22 cellular contexts compared by ENCODE assay signal in the genomic region with DNA sequence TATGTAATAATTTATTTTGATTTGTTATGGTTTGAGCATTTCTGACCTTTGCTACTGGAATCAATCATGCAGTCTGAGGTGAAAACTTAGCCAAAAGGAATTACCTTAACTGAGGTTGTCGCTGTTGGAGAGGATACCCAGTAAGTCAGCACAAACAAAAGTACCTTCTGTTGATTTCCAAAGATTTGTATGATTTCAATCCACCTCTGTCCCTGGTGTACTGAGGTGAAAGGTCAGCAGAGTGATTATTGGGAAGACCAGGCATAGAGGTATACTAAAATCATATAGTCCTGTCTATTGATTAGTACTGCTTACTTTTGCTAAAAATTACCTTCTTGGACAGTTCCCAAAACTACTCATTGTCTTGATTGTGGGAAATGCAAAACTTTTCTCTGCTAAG. TPM values are rescaled to one million over a fixed set of nuclear protein-coding genes. Genes with fewer than 3 reads are reported as not detected.
DNase-seq lines count a peak whose midpoint lies in the region; ATAC-seq and TF ChIP-seq lines count a peak whose summit lies in the region.
"Had no signal": no experiment of that assay in that cellular context is flagged by ENCODE, and none has a peak within 500 bp of the region (broad histone marks: within the 10 kb centered on the region; RNA-seq: fewer than 3 reads in every experiment).

No MANE protein-coding gene starts in this region.

- H3K9me3 ChIP-seq in RWPE2 (ENCODE audit: severe bottlenecking) = no peaks in the 10 kb centered on the region
- no peaks in the 10 kb centered on the region for H3K9me3 ChIP-seq in breast epithelium
- no peaks in the 10 kb centered on the region for H3K9me3 ChIP-seq in thoracic aorta
- H3K9me3 ChIP-seq: heart right ventricle, neutrophil, prostate gland, spleen had no signal

- H3K27me3 ChIP-seq in RWPE2 (ENCODE audit: insufficient read depth, poor library complexity, severe bottlenecking) (no peaks in the 10 kb centered on the region), breast epithelium (no peaks in the 10 kb centered on the region), thoracic aorta (replicated peaks; ENCODE audit: insufficient read depth) (no peaks in the 10 kb centered on the region)
- H3K27me3 ChIP-seq: heart right ventricle, neutrophil, spleen had no signal

- peaks cover 6% of the 10 kb centered on the region for H3K36me3 Mint-ChIP-seq in osteocyte (ENCODE audit: unreplicated experiment)
- H3K36me3 Mint-ChIP-seq: brain, naive B cell had no signal

- no peak for DNase-seq in RWPE2 (ENCODE audit: low spot score)
- DNase-seq in breast epithelium (ENCODE audit: low spot score in 2 of 2) = no peak
- no peak for DNase-seq in osteocyte (ENCODE audit: extremely low spot score, unreplicated experiment)
- no peak for DNase-seq in thoracic aorta (ENCODE audit: low spot score)
- DNase-seq in NK-92 treated with Interleukin-12 subunit alpha and Interleukin-12 subunit beta, amount 100 ng/mL, for 24 hours (lab: John Stamatoyannopoulos, UW) = no peak
- DNase-seq: activated CD4-positive, alpha-beta T cell treated with anti-CD3 and anti-CD28 coated beads for 48 hours; activated gamma-delta T cell; activated T-cell treated with anti-CD3 and anti-CD28 coated beads, Interleukin-2, amount 50 U/mL, for 1 hour; effector memory CD4-positive, alpha-beta T cell; heart right ventricle; kidney glomerular epithelial cell; mesenchymal stem cell; naive B cell; NCI-H510A; spleen had no signal

- H3K9me3 Mint-ChIP-seq in osteocyte (ENCODE audit: unreplicated experiment) = no peaks in the 10 kb centered on the region
- H3K9me3 Mint-ChIP-seq: brain; naive B cell; T-helper 2 cell treated with Interferon-gamma antibody and Interleukin-4, amounts not matched to agents 5 μg/mL and 100 μg/mL, for 36 hours had no signal

- no peak for TF ChIP-seq CTCF in RWPE2 (IDR thresholded peaks at IDR 0.05; ENCODE audit: poor library complexity, severe bottlenecking)
- TF ChIP-seq CTCF in breast epithelium (IDR thresholded peaks at IDR 0.05) = no peak
- no peak for TF ChIP-seq CTCF in osteocyte (IDR thresholded peaks at IDR 0.05)
- TF ChIP-seq CTCF in thoracic aorta (IDR thresholded peaks at IDR 0.05) = no peak

- H3K27me3 Mint-ChIP-seq in osteocyte (ENCODE audit: unreplicated experiment) = no peaks in the 10 kb centered on the region
- H3K27me3 Mint-ChIP-seq: brain, naive B cell had no signal

- intact Hi-C loops in breast epithelium (cut with DNase I; ENCODE audit: low total_unique reads) = no loop called here

- H3K36me3 ChIP-seq in RWPE2 (ENCODE audit: low read depth) (peaks cover 3% of the 10 kb centered on the region; the same call in 1 of the 2 replicates), breast epithelium (no peaks in the 10 kb centered on the region), thoracic aorta (no peaks in the 10 kb centered on the region)
- H3K36me3 ChIP-seq: neutrophil, prostate gland, spleen had no signal

- H3K4me1 ChIP-seq in RWPE2 (ENCODE audit: insufficient read depth, poor library complexity, severe bottlenecking) (peaks cover 69% of the 10 kb centered on the region), breast epithelium (peaks cover 8 to 46% of the 10 kb centered on the region in 2 donors), thoracic aorta (ENCODE audit: control insufficient read depth in 1 of 2, low read depth in 2 of 2) (peaks cover 64 to 99% of the 10 kb centered on the region in 2 donors)

- no peak overlapping the region for H3K4me3 Mint-ChIP-seq in osteocyte (ENCODE audit: unreplicated experiment)
- H3K4me3 Mint-ChIP-seq: naive B cell; T-helper 2 cell treated with Interferon-gamma antibody and Interleukin-4, amounts not matched to agents 5 μg/mL and 100 μg/mL, for 36 hours had no signal

- H3K27ac ChIP-seq in RWPE2 (ENCODE audit: poor library complexity, severe bottlenecking) (peak overlapping the region; percentile 99), breast epithelium (peak overlapping the region; percentile 93 to 95), thoracic aorta (peak overlapping the region; percentile 91 to 97)
- H3K27ac ChIP-seq: neutrophil, prostate gland had no signal

- no peak for TF ChIP-seq POLR2A in breast epithelium (IDR thresholded peaks at IDR 0.05)

- H3K4me3 ChIP-seq in RWPE2 (ENCODE audit: severe bottlenecking) (no peak overlapping the region), breast epithelium (no peak overlapping the region), thoracic aorta (no peak overlapping the region)
- H3K4me3 ChIP-seq: heart right ventricle, prostate gland, spleen had no signal

- ATAC-seq in RWPE2 (ENCODE audit: low read depth) = no peak
- ATAC-seq in thoracic aorta (ENCODE audit: insufficient number of reproducible peaks, low FRiP score, low read depth) = no peak
- ATAC-seq in GM21515 (IDR thresholded peaks at IDR 0.05; ENCODE audit: unreplicated experiment) = no peak
- ATAC-seq in GM19324 (IDR thresholded peaks at IDR 0.05; ENCODE audit: low FRiP score, unreplicated experiment) = no peak
- ATAC-seq: heart right ventricle had no signal

- peaks cover 79% of the 10 kb centered on the region for H3K4me1 Mint-ChIP-seq in osteocyte (ENCODE audit: unreplicated experiment)

- H3K27ac Mint-ChIP-seq in osteocyte (ENCODE audit: unreplicated experiment) = peak overlapping the region; percentile 98
- H3K27ac Mint-ChIP-seq: T-helper 2 cell treated with Interferon-gamma antibody and Interleukin-4, amounts not matched to agents 5 μg/mL and 100 μg/mL, for 36 hours had no signal

RNA-seq across cellular contexts. Expression of gene RUSC2, which starts 32.8 kb away (rescaled TPM):
- total RNA-seq in breast epithelium (10 to 100 TPM; 17.0 to 17.1 (median 17.1) TPM), osteocyte (59.4 and 67.1 TPM in 2 replicates), thoracic aorta (100 to 1,000 TPM in 1 of 2 donors, 10 to 100 TPM in 1; 89.8 to 124 TPM)
- total RNA-seq: OCI-LY7 had no signal
